ENCODE assay signal across 9 cellular contexts in genomic region chr3:150078983-150079739, GRCh38.
DNase-seq lines count a peak whose midpoint lies in the region; ATAC-seq and TF ChIP-seq lines count a peak whose summit lies in the region.
"Had no signal": no experiment of that assay in that cellular context is flagged by ENCODE, and none has a peak within 500 bp of the region (broad histone marks: within the 10 kb centered on the region; RNA-seq: fewer than 3 reads in every experiment).

No MANE protein-coding gene starts in this region.

- H3K9me3 ChIP-seq in SK-N-SH (0 out of 2 replicates have a peak, but pooled peaks cover 8% of the 10 kb centered on the region), hepatocyte (ENCODE audit: low read depth) (no peaks in the 10 kb centered on the region), stomach smooth muscle (ENCODE audit: control insufficient read depth in 2 of 2, low read length in 2 of 2) (peaks cover 6 to 7% of the 10 kb centered on the region in 2 donors)

- no peaks in the 10 kb centered on the region for H4K20me1 ChIP-seq in SK-N-SH (ENCODE audit: insufficient read depth)
- H4K20me1 ChIP-seq in hepatocyte (ENCODE audit: insufficient read depth, poor library complexity, severe bottlenecking) = no peaks in the 10 kb centered on the region

- H3K4me1 ChIP-seq in SK-N-SH (ENCODE audit: control insufficient read depth in 1 of 2, insufficient read depth in 2 of 2, low read depth in 1 of 2, low read length in 1 of 2) (peaks cover 24 to 41% of the 10 kb centered on the region in 2 experiments), hepatocyte (ENCODE audit: insufficient read depth) (peaks cover 9% of the 10 kb centered on the region), stomach smooth muscle (ENCODE audit: control insufficient read depth, insufficient read depth, low read length) (peaks cover 20% of the 10 kb centered on the region)

- WGBS in SK-N-SH (ENCODE audit: low lambda C conversion rate) = 46% methylated on average over 6 of the region's 6 CpGs
- 69% methylated on average over 6 of the region's 6 CpGs for WGBS in hepatocyte (ENCODE audit: low lambda C conversion rate, missing lambda C conversion rate)

- TF ChIP-seq CTCF in SK-N-SH (IDR thresholded peaks at IDR 0.05) (no peak), hepatocyte (IDR thresholded peaks at IDR 0.05; ENCODE audit: poor library complexity) (no peak)

- no peak for TF ChIP-seq RAD21 in SK-N-SH (IDR thresholded peaks at IDR 0.05; ENCODE audit: low read length)

- peak overlapping the region; percentile 86 to 98 for H3K27ac ChIP-seq in SK-N-SH (ENCODE audit: low read depth in 2 of 2, low read length in 1 of 2)
- peak overlapping the region; percentile 83 for H3K27ac ChIP-seq in hepatocyte
- H3K27ac ChIP-seq in stomach smooth muscle (ENCODE audit: low read length) = peak overlapping the region; percentile 86

- DNase-seq in HS-27A (ENCODE audit: low read depth) (peak; percentile 75), SK-N-SH (peak; percentile 38), hepatocyte (ENCODE audit: low spot score) (peak; percentile 75)
- DNase-seq: activated naive CD8-positive, alpha-beta T cell treated with anti-CD3 and anti-CD28 coated beads, Interleukin-2, amount 10 ng/mL, durations not matched to agents 7 days and 5 days; SW 1271 had no signal

- H2AFZ ChIP-seq in SK-N-SH (ENCODE audit: low read depth) (peak overlapping the region; percentile 74), hepatocyte (peak overlapping the region; percentile 34)

- TF ChIP-seq EP300 in SK-N-SH (IDR thresholded peaks at IDR 0.05; ENCODE audit: borderline replicate concordance in 1 of 2, low read depth in 1 of 2, low read length in 1 of 2) = peak in 1 of 2 experiments; percentile 47; a peak in 1 of 4 replicates

- no peak overlapping the region for H3K4me3 ChIP-seq in SK-N-SH (ENCODE audit: low read depth in 2 of 2, low read length in 1 of 2)
- H3K4me3 ChIP-seq in hepatocyte = no peak overlapping the region
- peak overlapping the region in 1 of 2 donors; percentile 8 for H3K4me3 ChIP-seq in stomach smooth muscle (ENCODE audit: low read length in 2 of 2)

- CTCF ChIA-PET in SK-N-SH (lab: Yijun Ruan, JAX) = interaction anchor here (0.9 kb wide), 1 partner anchor 17 kb away, joined by 3 read pairs; no protein-coding TSS in a partner anchor

- H3K79me2 ChIP-seq in SK-N-SH (ENCODE audit: insufficient read depth) (no peaks in the 10 kb centered on the region), hepatocyte (no peaks in the 10 kb centered on the region)

- H3F3A ChIP-seq in SK-N-SH (replicated peaks; ENCODE audit: insufficient read depth) = peaks cover 56% of the 10 kb centered on the region

- peak overlapping the region; percentile 74 for H3K9ac ChIP-seq in SK-N-SH
- peak overlapping the region in 1 of 2 donors; percentile 55 for H3K9ac ChIP-seq in stomach smooth muscle (ENCODE audit: low read length in 2 of 2)

- no peaks in the 10 kb centered on the region for H3K36me3 ChIP-seq in SK-N-SH (replicated peaks in 1 of 2; ENCODE audit: control insufficient read depth in 1 of 2, insufficient read depth in 2 of 2, low read length in 1 of 2)
- H3K36me3 ChIP-seq in hepatocyte (replicated peaks; ENCODE audit: insufficient read depth, low read depth) = no peaks in the 10 kb centered on the region
- H3K36me3 ChIP-seq in stomach smooth muscle (ENCODE audit: control insufficient read depth in 2 of 2, insufficient read depth in 2 of 2, low read length in 2 of 2) = no peaks in the 10 kb centered on the region

- no peak for ATAC-seq in GM21723 (IDR thresholded peaks at IDR 0.05; ENCODE audit: unreplicated experiment)
- no peak for ATAC-seq in HG02678 (IDR thresholded peaks at IDR 0.05; ENCODE audit: unreplicated experiment)
- ATAC-seq in HG03469 (IDR thresholded peaks at IDR 0.05; ENCODE audit: unreplicated experiment) = no peak

- POLR2A ChIA-PET in SK-N-SH (lab: Yijun Ruan, JAX) = no interaction called here

- no peaks in the 10 kb centered on the region for H3K9me2 ChIP-seq in SK-N-SH
- H3K9me2 ChIP-seq in hepatocyte (replicated peaks; ENCODE audit: insufficient read depth) = no peaks in the 10 kb centered on the region

- peak overlapping the region; percentile 51 for H3K4me2 ChIP-seq in SK-N-SH
- no peak overlapping the region for H3K4me2 ChIP-seq in hepatocyte

- no peaks in the 10 kb centered on the region for H3K27me3 ChIP-seq in SK-N-SH (ENCODE audit: insufficient read depth)
- H3K27me3 ChIP-seq in hepatocyte = no peaks in the 10 kb centered on the region
- no peaks in the 10 kb centered on the region for H3K27me3 ChIP-seq in stomach smooth muscle (ENCODE audit: control insufficient read depth in 1 of 2, insufficient read depth in 2 of 2, low read length in 2 of 2)

TF ChIP-seq in SK-N-SH, 30 proteins besides CTCF, POLR2A, EP300 and RAD21:
- peak; percentile 79; the same call in 1 of the 2 replicates for TF ChIP-seq TCF12 (IDR thresholded peaks at IDR 0.05)
- TF ChIP-seq YY1 (IDR thresholded peaks at IDR 0.05; ENCODE audit: low read depth) = peak; percentile 45; the same call in 1 of the 2 replicates
- peak; percentile 70 for TF ChIP-seq JUND (IDR thresholded peaks at IDR 0.05)
- no peak for TF ChIP-seq MEF2A (IDR thresholded peaks at IDR 0.05; ENCODE audit: borderline replicate concordance, low read depth)
- TF ChIP-seq MAX (IDR thresholded peaks at IDR 0.05; ENCODE audit: low read depth) = 0 out of 2 replicates have a peak, but pooled peaks have one; percentile 70
- TF ChIP-seq NFIC (IDR thresholded peaks at IDR 0.05; ENCODE audit: borderline replicate concordance) = peak; percentile 88
- TF ChIP-seq PBX3 (IDR thresholded peaks at IDR 0.05) = peak; percentile 75
- TF ChIP-seq RXRA (IDR thresholded peaks at IDR 0.05; ENCODE audit: borderline replicate concordance, low read depth) = peak; percentile 21; the same call in 1 of the 2 replicates
- TF ChIP-seq POLR2AphosphoS5 (IDR thresholded peaks at IDR 0.05; ENCODE audit: low read depth, low read length) = no peak
- TF ChIP-seq TAF1 (IDR thresholded peaks at IDR 0.05; ENCODE audit: borderline replicate concordance, low read depth, low read length) = peak; percentile 17; the same call in 1 of the 2 replicates
- TF ChIP-seq TEAD4 (IDR thresholded peaks at IDR 0.05; ENCODE audit: borderline replicate concordance, insufficient read depth) = peak; percentile 63; the same call in 1 of the 2 replicates
- no peak for TF ChIP-seq MXI1 (IDR thresholded peaks at IDR 0.05; ENCODE audit: low read depth, low read length)
- peak; percentile 37 for TF ChIP-seq FOSL2 (IDR thresholded peaks at IDR 0.05; ENCODE audit: borderline replicate concordance, low read depth)
